In genomic region chr4:26830701-26831100, GRCh38 we compare ENCODE assay signal across 25 cellular contexts.
"Had no signal": no experiment of that assay in that cellular context is flagged by ENCODE, and none has a peak within 500 bp of the region (broad histone marks: within the 10 kb centered on the region; RNA-seq: fewer than 3 reads in every experiment).

No MANE protein-coding gene starts in this region.

- DNase-seq: dorsolateral prefrontal cortex; effector CD4-positive, alpha-beta T cell; hypothalamus; immature natural killer cell; islet precursor cell; kidney glomerular epithelial cell; mucosa of descending colon; naive B cell; stimulated activated CD4-positive, alpha-beta T cell treated with anti-CD3 and anti-CD28 coated beads, Interleukin-12 subunit alpha, Interleukin-12 subunit beta, amount 100 ng/mL, for 4 hours; stimulated activated CD4-positive, alpha-beta T cell treated with anti-CD3 and anti-CD28 coated beads, Interleukin-1b, Interleukin-23, amount 100 ng/mL, for 48 hours; stimulated activated CD4-positive, alpha-beta T cell treated with anti-CD3 and anti-CD28 coated beads, Interleukin-4, amount 100 ng/mL, for 1 hour; stimulated activated CD8-positive, alpha-beta memory T cell treated with anti-CD3 and anti-CD28 coated beads, Interleukin-4, amount 100 ng/mL, for 48 hours; stimulated activated naive CD4-positive, alpha-beta T cell; stimulated activated naive CD8-positive, alpha-beta T cell treated with anti-CD3 and anti-CD28 coated beads, Interleukin-15, amount 100 ng/mL, for 72 hours; transverse colon; upper lobe of right lung had no signal

- H3K36me3 ChIP-seq: prostate gland, right atrium auricular region, suprapubic skin, transverse colon, upper lobe of right lung, vagina had no signal

- FAIRE-seq: frontal cortex had no signal

- H3K4me1 ChIP-seq: prostate gland, vagina had no signal

- H3K9me3 ChIP-seq: mucosa of descending colon, prostate gland, right atrium auricular region, suprapubic skin, transverse colon, upper lobe of right lung, vagina had no signal

- H3K27me3 ChIP-seq: dorsolateral prefrontal cortex, right atrium auricular region, suprapubic skin, transverse colon, upper lobe of right lung, vagina had no signal

- H3K4me2 ChIP-seq: smooth muscle cell had no signal

- H3K27ac ChIP-seq: dorsolateral prefrontal cortex, prostate gland, right atrium auricular region, suprapubic skin, transverse colon, upper lobe of right lung, vagina had no signal

- ATAC-seq: mucosa of descending colon; natural killer cell treated with Interleukin-12 subunit alpha and Interleukin-12 subunit beta and Interleukin-15 and Interleukin-18, amount 100 ng/mL, for 72 hours; sciatic nerve; stimulated activated naive CD8-positive, alpha-beta T cell treated with anti-CD3 and anti-CD28 coated beads, Interleukin-15, amount 100 ng/mL, for 72 hours; upper lobe of right lung had no signal

- H3K4me3 ChIP-seq: dorsolateral prefrontal cortex, lung, mucosa of descending colon, prostate gland, right atrium auricular region, smooth muscle cell, suprapubic skin, transverse colon, upper lobe of right lung, vagina had no signal
